Comparison of ENCODE assay signal across 19 cellular contexts in the genomic region with DNA sequence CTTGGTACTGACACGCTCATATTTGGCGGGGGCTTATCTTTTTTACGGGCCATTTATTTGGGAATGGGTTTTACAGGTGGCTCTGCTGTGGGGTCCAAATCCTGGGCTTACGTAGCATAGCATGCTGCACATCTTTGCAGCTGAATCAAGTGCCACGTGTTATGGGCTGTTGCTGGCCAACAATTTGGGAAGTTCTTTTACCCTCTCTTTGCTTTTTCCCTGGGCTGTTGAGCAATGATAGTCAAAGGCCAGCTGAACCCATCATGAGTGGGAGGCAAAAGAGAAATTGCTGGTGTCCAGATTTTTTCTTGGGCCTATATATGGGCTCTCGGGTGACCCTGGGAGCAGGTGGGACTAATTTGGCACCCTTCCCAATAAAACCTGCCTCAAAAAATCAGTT.
DNase-seq lines count a peak whose midpoint lies in the region; ATAC-seq, FAIRE-seq and TF ChIP-seq lines count a peak whose summit lies in the region.
"Had no signal": no experiment of that assay in that cellular context is flagged by ENCODE, and none has a peak within 500 bp of the region (broad histone marks: within the 10 kb centered on the region; RNA-seq: fewer than 3 reads in every experiment).

No MANE protein-coding gene starts in this region.

- H3K36me3 ChIP-seq in GM23338 (ENCODE audit: insufficient read depth) (no peaks in the 10 kb centered on the region), trophoblast cell (ENCODE audit: control insufficient read depth in 1 of 2, insufficient read depth in 2 of 2, low read length in 2 of 2) (no peaks in the 10 kb centered on the region), urinary bladder (ENCODE audit: insufficient read depth) (no peaks in the 10 kb centered on the region), aorta (ENCODE audit: control insufficient read depth in 1 of 2, insufficient read depth in 2 of 2, low read length in 1 of 2) (no peaks in the 10 kb centered on the region)
- H3K36me3 ChIP-seq: BE2C had no signal

- H3K9me3 Mint-ChIP-seq in GM23338, result no peaks in the 10 kb centered on the region
- H3K9me3 Mint-ChIP-seq in stimulated activated memory B cell treated with anti-CD40 and anti-IgM and Interleukin-4, amounts not matched to agents 10 μg/mL and 1 μg/mL and 100 μg/mL, for 72 hours, result peaks cover 12% of the 10 kb centered on the region

- H3K9me3 ChIP-seq in trophoblast cell (ENCODE audit: insufficient read depth, low read depth, low read length), result no peaks in the 10 kb centered on the region
- no peaks in the 10 kb centered on the region for H3K9me3 ChIP-seq in aorta (ENCODE audit: control insufficient read depth, low read length)
- H3K9me3 ChIP-seq: BE2C had no signal

- H3K27me3 ChIP-seq in GM23338 (ENCODE audit: insufficient read depth) (no peaks in the 10 kb centered on the region), trophoblast cell (ENCODE audit: insufficient read depth, low read length) (no peaks in the 10 kb centered on the region), aorta (ENCODE audit: control insufficient read depth in 1 of 2, insufficient read depth in 2 of 2, low read length in 1 of 2) (no peaks in the 10 kb centered on the region)
- H3K27me3 ChIP-seq: BE2C had no signal

- H3K18ac ChIP-seq in trophoblast cell (ENCODE audit: low read length), result no peak overlapping the region

- no peaks in the 10 kb centered on the region for H4K20me1 ChIP-seq in GM23338 (replicated peaks; ENCODE audit: insufficient read depth)

- H3K79me2 ChIP-seq in GM23338 (replicated peaks; ENCODE audit: insufficient read depth) (no peaks in the 10 kb centered on the region), trophoblast cell (ENCODE audit: control insufficient read depth, insufficient read depth, low read length, poor library complexity) (no peaks in the 10 kb centered on the region)

- H4K12ac ChIP-seq in trophoblast cell (ENCODE audit: low read depth, low read length), result peak overlapping the region; percentile 12

- H3K9me2 ChIP-seq in GM23338 (ENCODE audit: insufficient read depth), result no peaks in the 10 kb centered on the region

- H4K91ac ChIP-seq in trophoblast cell (ENCODE audit: low read depth, low read length), result no peak overlapping the region

- H3K4me2 ChIP-seq in GM23338 (no peak overlapping the region), trophoblast cell (ENCODE audit: low read length) (no peak overlapping the region)

- no peaks in the 10 kb centered on the region for H3K27me3 Mint-ChIP-seq in GM23338 (ENCODE audit: insufficient read depth, low read depth, poor library complexity)
- no peaks in the 10 kb centered on the region for H3K27me3 Mint-ChIP-seq in stimulated activated memory B cell treated with anti-CD40 and anti-IgM and Interleukin-4, amounts not matched to agents 10 μg/mL and 1 μg/mL and 100 μg/mL, for 72 hours
- H3K27me3 Mint-ChIP-seq: CD4-positive, CD25-positive, alpha-beta regulatory T cell; CD8-positive, alpha-beta memory T cell had no signal

- no peak overlapping the region for H3K9ac ChIP-seq in trophoblast cell (ENCODE audit: low read length)

- no peaks in the 10 kb centered on the region for H3K4me1 ChIP-seq in GM23338 (ENCODE audit: insufficient read depth)
- H3K4me1 ChIP-seq in trophoblast cell (ENCODE audit: control insufficient read depth in 1 of 2, insufficient read depth in 2 of 2, low read length in 2 of 2), result no peaks in the 10 kb centered on the region
- H3K4me1 ChIP-seq in urinary bladder (ENCODE audit: insufficient read depth), result no peaks in the 10 kb centered on the region
- no peaks in the 10 kb centered on the region for H3K4me1 ChIP-seq in aorta (ENCODE audit: control insufficient read depth in 1 of 2, insufficient read depth in 2 of 2, low read length in 2 of 2)
- H3K4me1 ChIP-seq: BE2C had no signal

- H3K23ac ChIP-seq in trophoblast cell (ENCODE audit: low read length), result no peak overlapping the region

- H2BK12ac ChIP-seq in trophoblast cell (ENCODE audit: low read length), result no peak overlapping the region

- H3K4ac ChIP-seq in trophoblast cell (ENCODE audit: low read depth, low read length), result no peak overlapping the region

- no peak overlapping the region for H2BK5ac ChIP-seq in trophoblast cell (ENCODE audit: low read depth, low read length, poor library complexity)

- H3K14ac ChIP-seq in trophoblast cell (ENCODE audit: low read length), result no peak overlapping the region

- TF ChIP-seq CTCF in GM23338 (conservative IDR thresholded peaks at IDR 0.05; ENCODE audit: low read depth in 2 of 2) (no peak), VCaP (conservative IDR thresholded peaks at IDR 0.05) (no peak), D721Med (IDR thresholded peaks at IDR 0.05; ENCODE audit: insufficient read depth, missing control alignments) (no peak)

- no peak overlapping the region for H3K27ac ChIP-seq in GM23338 (ENCODE audit: low read depth)
- H3K27ac ChIP-seq in VCaP, result peak overlapping the region; percentile 83
- no peak overlapping the region for H3K27ac ChIP-seq in trophoblast cell (ENCODE audit: low read depth, low read length)
- H3K27ac ChIP-seq in urinary bladder (ENCODE audit: low read depth), result peak overlapping the region; percentile 10
- no peak overlapping the region for H3K27ac ChIP-seq in aorta (ENCODE audit: low read depth in 1 of 2, low read length in 2 of 2)

- H2AFZ ChIP-seq in GM23338 (peak overlapping the region; percentile 30; the same call in 1 of the 2 replicates), trophoblast cell (ENCODE audit: insufficient read depth, low read length, poor library complexity) (no peak overlapping the region)

- intact Hi-C loops in aorta (cut with DNase I), result no loop called here

- no peaks in the 10 kb centered on the region; the same call in 2 of the 3 replicates for H3K4me1 Mint-ChIP-seq in GM23338
- H3K4me1 Mint-ChIP-seq in stimulated activated memory B cell treated with anti-CD40 and anti-IgM and Interleukin-4, amounts not matched to agents 10 μg/mL and 1 μg/mL and 100 μg/mL, for 72 hours, result no peaks in the 10 kb centered on the region
- H3K4me1 Mint-ChIP-seq: CD4-positive, CD25-positive, alpha-beta regulatory T cell had no signal

- H2BK120ac ChIP-seq in trophoblast cell (ENCODE audit: insufficient read depth, low read length, poor library complexity), result no peak overlapping the region

- no peak for ATAC-seq in GM23338
- no peak for ATAC-seq in stimulated activated memory B cell treated with anti-CD40 and anti-IgM and Interleukin-4, amounts not matched to agents 10 μg/mL and 1 μg/mL and 100 μg/mL, for 72 hours
- no peak for ATAC-seq in aorta (ENCODE audit: low FRiP score)

- H3K27ac Mint-ChIP-seq in GM23338, result no peak overlapping the region
- no peak overlapping the region for H3K27ac Mint-ChIP-seq in stimulated activated memory B cell treated with anti-CD40 and anti-IgM and Interleukin-4, amounts not matched to agents 10 μg/mL and 1 μg/mL and 100 μg/mL, for 72 hours
- H3K27ac Mint-ChIP-seq: CD4-positive, CD25-positive, alpha-beta regulatory T cell; CD8-positive, alpha-beta memory T cell; H9 had no signal

- no peaks in the 10 kb centered on the region for H3K36me3 Mint-ChIP-seq in GM23338 (ENCODE audit: low read depth)
- H3K36me3 Mint-ChIP-seq in stimulated activated memory B cell treated with anti-CD40 and anti-IgM and Interleukin-4, amounts not matched to agents 10 μg/mL and 1 μg/mL and 100 μg/mL, for 72 hours, result no peaks in the 10 kb centered on the region
- H3K36me3 Mint-ChIP-seq: CD4-positive, CD25-positive, alpha-beta regulatory T cell had no signal

- H3F3A ChIP-seq in GM23338 (replicated peaks; ENCODE audit: low read depth), result no peaks in the 10 kb centered on the region

- H4K8ac ChIP-seq in trophoblast cell (ENCODE audit: low read depth, low read length), result no peak overlapping the region

- H3K4me3 Mint-ChIP-seq in GM23338, result no peak overlapping the region
- H3K4me3 Mint-ChIP-seq in stimulated activated memory B cell treated with anti-CD40 and anti-IgM and Interleukin-4, amounts not matched to agents 10 μg/mL and 1 μg/mL and 100 μg/mL, for 72 hours, result no peak overlapping the region
- H3K4me3 Mint-ChIP-seq: CD4-positive, CD25-positive, alpha-beta regulatory T cell; CD8-positive, alpha-beta memory T cell; H9 had no signal

- H3K4me3 ChIP-seq in GM23338 (no peak overlapping the region), trophoblast cell (ENCODE audit: low read depth, low read length) (no peak overlapping the region), urinary bladder (ENCODE audit: low read depth, low read length) (no peak overlapping the region), aorta (ENCODE audit: low read length in 2 of 2) (no peak overlapping the region)

- no peak for FAIRE-seq in D721Med (lab: Jason Lieb, UNC)
- FAIRE-seq: A204.1 had no signal

- whole genome bisulfite sequencing in trophoblast cell (ENCODE audit: extremely low coverage, insufficient coverage, insufficient read length), result no CpG with 5 or more reads among the region's 6 CpGs
- 45% methylated on average over 6 of the region's 6 CpGs for WGBS in urinary bladder
- WGBS in aorta, 2 donors, result 79 to 83% methylated on average over 6 of the region's 6 CpGs

- no peak for DNase-seq in GM23338 (ENCODE audit: low spot score)
- DNase-seq in trophoblast cell, result no peak
- DNase-seq in aorta, result no peak
- DNase-seq in D721Med (ENCODE audit: insufficient read length, low spot score), result no peak
- DNase-seq: ACHN; BE2C; C1 segment of cervical spinal cord; CD4-positive, CD25-positive, alpha-beta regulatory T cell; CD8-positive, alpha-beta memory T cell; COR-L47; DMS153; DMS79; GDM1; GOT3; H9 had no signal

- no peak overlapping the region for H2AK5ac ChIP-seq in trophoblast cell (ENCODE audit: low read length)

- no peaks in the 10 kb centered on the region for H3K79me1 ChIP-seq in trophoblast cell (ENCODE audit: low read length)

TF ChIP-seq in GM23338, 12 proteins besides CTCF, POLR2A, EP300 and RAD21 (continues in another document):
- TF ChIP-seq CREB1 (CRISPR knock-in tag; IDR thresholded peaks at IDR 0.05; ENCODE audit: low read depth), result no peak

Comparison
In these comparisons a context has a peak if more than half of its experiments do, and no peak if none do; other contexts are left out.
1. H3K27ac ChIP-seq: peak in VCaP (single experiment) and urinary bladder (single experiment); none in GM23338 (single experiment), trophoblast cell (single experiment) and aorta (0 of 2).